ENCODE assay signal across 23 cellular contexts in genomic region chr19:15403151-15403531, GRCh38. TPM values are rescaled to one million over a fixed set of nuclear protein-coding genes. Genes with fewer than 3 reads are reported as not detected.
DNase-seq lines count a peak whose midpoint lies in the region; ATAC-seq, FAIRE-seq and TF ChIP-seq lines count a peak whose summit lies in the region.
"Had no signal": no experiment of that assay in that cellular context is flagged by ENCODE, and none has a peak within 500 bp of the region (broad histone marks: within the 10 kb centered on the region; RNA-seq: fewer than 3 reads in every experiment).

No MANE protein-coding gene starts in this region.

- CTCF ChIA-PET in HEK293 (lab: Yijun Ruan, JAX), result interaction anchor here (1.4 kb wide), 1 partner anchor 14 kb away, joined by 3 read pairs; no protein-coding TSS in a partner anchor
- CTCF ChIA-PET in K562 (lab: Yijun Ruan, JAX; ENCODE audit: low intra/inter-chr PET ratio), result no interaction called here

- peaks cover 20% of the 10 kb centered on the region for H4K20me1 ChIP-seq in K562 (replicated peaks; ENCODE audit: control insufficient read depth, insufficient read depth, low read length)

- no peak overlapping the region for H3K4me2 ChIP-seq in K562 (ENCODE audit: insufficient read depth, low read length)
- no peak overlapping the region for H3K4me2 ChIP-seq in trophoblast cell (ENCODE audit: low read length)
- H3K4me2 ChIP-seq: hepatocyte, KMS-11 had no signal

- intact Hi-C loops in K562 (cut with micrococcal nuclease), result no loop called here

- H2BK12ac ChIP-seq in trophoblast cell (ENCODE audit: low read length), result no peak overlapping the region

- no peak overlapping the region for H2BK120ac ChIP-seq in trophoblast cell (ENCODE audit: insufficient read depth, low read length, poor library complexity)

- in situ Hi-C loops in K562 (cut with MboI), result no loop called here

- TF ChIP-seq RAD21 in K562 (CRISPR knock-in tag; conservative IDR thresholded peaks at IDR 0.05 in 1 of 2, IDR thresholded peaks at IDR 0.05 in 1 of 2), result no peak

- peaks cover 26 to 84% of the 10 kb centered on the region in 2 experiments for H3K36me3 ChIP-seq in HEK293 (ENCODE audit: control insufficient read depth in 2 of 2, insufficient read depth in 1 of 2, low read length in 2 of 2)
- peaks cover 91% of the 10 kb centered on the region for H3K36me3 ChIP-seq in K562 (ENCODE audit: control insufficient read depth, insufficient read depth, low read length)
- H3K36me3 ChIP-seq in trophoblast cell (ENCODE audit: control insufficient read depth in 1 of 2, insufficient read depth in 2 of 2, low read length in 2 of 2), result peaks cover 63 to 65% of the 10 kb centered on the region in 2 experiments
- H3K36me3 ChIP-seq in thoracic aorta, result peaks cover 41% of the 10 kb centered on the region
- peaks cover 86% of the 10 kb centered on the region for H3K36me3 ChIP-seq in MG63

- H3K9me3 ChIP-seq in HEK293 (ENCODE audit: control insufficient read depth, insufficient read depth, low read depth, low read length) (no peaks in the 10 kb centered on the region), K562 (replicated peaks; ENCODE audit: control insufficient read depth, insufficient read depth, low read depth, low read length) (no peaks in the 10 kb centered on the region), trophoblast cell (ENCODE audit: insufficient read depth, low read depth, low read length) (no peaks in the 10 kb centered on the region), thoracic aorta (no peaks in the 10 kb centered on the region), MG63 (no peaks in the 10 kb centered on the region)
- H3K9me3 ChIP-seq: lower lobe of right lung had no signal

- no peak overlapping the region for H3K18ac ChIP-seq in trophoblast cell (ENCODE audit: low read length)

- no peak overlapping the region for H3K23ac ChIP-seq in trophoblast cell (ENCODE audit: low read length)

- H3K4me1 ChIP-seq in HEK293 (ENCODE audit: control insufficient read depth, insufficient read depth, low read length), result peaks cover 7% of the 10 kb centered on the region
- peaks cover 2 to 16% of the 10 kb centered on the region in 2 experiments; a peak in 4 of 5 replicates for H3K4me1 ChIP-seq in K562 (replicated peaks in 1 of 2; ENCODE audit: control insufficient read depth in 2 of 2, insufficient read depth in 2 of 2, low read length in 2 of 2)
- H3K4me1 ChIP-seq in trophoblast cell (ENCODE audit: control insufficient read depth in 1 of 2, insufficient read depth in 2 of 2, low read length in 2 of 2), result no peaks in the 10 kb centered on the region
- peaks cover 20 to 54% of the 10 kb centered on the region in 2 donors for H3K4me1 ChIP-seq in thoracic aorta (ENCODE audit: control insufficient read depth in 1 of 2, low read depth in 2 of 2)

- H3K79me2 ChIP-seq in K562 (ENCODE audit: control insufficient read depth, insufficient read depth, low read length) (peaks cover 68% of the 10 kb centered on the region), trophoblast cell (ENCODE audit: control insufficient read depth, insufficient read depth, low read length, poor library complexity) (peaks cover 9% of the 10 kb centered on the region)

- BruUV-seq in K562 (replicated peaks; lab: Mats Ljungman, UMichigan), result no TSS peak

- TF ChIP-seq POLR2A in K562 (conservative IDR thresholded peaks at IDR 0.05), result no peak

- no peaks in the 10 kb centered on the region for H3K79me1 ChIP-seq in trophoblast cell (ENCODE audit: low read length)

- no peak overlapping the region for H4K12ac ChIP-seq in trophoblast cell (ENCODE audit: low read depth, low read length)

- peaks cover 5% of the 10 kb centered on the region for H3K9me1 ChIP-seq in K562 (ENCODE audit: control insufficient read depth, insufficient read depth, low read length)

- no peak for ATAC-seq in K562
- ATAC-seq in thoracic aorta (ENCODE audit: insufficient number of reproducible peaks, low FRiP score, low read depth), result no peak
- no peak for ATAC-seq in GM19397 (IDR thresholded peaks at IDR 0.05; ENCODE audit: unreplicated experiment)
- ATAC-seq in GM21737 (IDR thresholded peaks at IDR 0.05; ENCODE audit: unreplicated experiment), result no peak
- ATAC-seq: lower lobe of right lung had no signal

- H3K14ac ChIP-seq in trophoblast cell (ENCODE audit: low read length), result no peak overlapping the region

- no peak overlapping the region for H4K8ac ChIP-seq in trophoblast cell (ENCODE audit: low read depth, low read length)

- H3K27me3 ChIP-seq in K562 (ENCODE audit: control insufficient read depth in 2 of 2, insufficient read depth in 2 of 2, low read length in 2 of 2) (no peaks in the 10 kb centered on the region), trophoblast cell (ENCODE audit: insufficient read depth, low read length) (no peaks in the 10 kb centered on the region), thoracic aorta (replicated peaks; ENCODE audit: insufficient read depth) (no peaks in the 10 kb centered on the region), MG63 (no peaks in the 10 kb centered on the region)
- H3K27me3 ChIP-seq: hepatocyte had no signal

- H4K91ac ChIP-seq in trophoblast cell (ENCODE audit: low read depth, low read length), result no peak overlapping the region

- POLR2A ChIA-PET in HEK293 (lab: Yijun Ruan, JAX), result no interaction called here
- POLR2A ChIA-PET in K562 (lab: Yijun Ruan, JAX), result no interaction called here

- H3K9ac ChIP-seq in K562 (ENCODE audit: insufficient read depth in 1 of 2, low read depth in 2 of 2, low read length in 2 of 2) (peak overlapping the region in 1 of 2 experiments; percentile 41; a peak in 1 of 4 replicates), trophoblast cell (ENCODE audit: low read length) (no peak overlapping the region)
- H3K9ac ChIP-seq: KMS-11 had no signal

- 95% methylated on average over 8 of the region's 10 CpGs for WGBS in K562 (ENCODE audit: insufficient coverage, low coverage, missing lambda C conversion rate)
- WGBS in trophoblast cell (ENCODE audit: extremely low coverage, insufficient coverage, insufficient read length), result no CpG with 5 or more reads among the region's 10 CpGs

- TF ChIP-seq EP300 in K562 (IDR thresholded peaks at IDR 0.05; ENCODE audit: low read length), result no peak

- H3K27ac ChIP-seq in HEK293 (ENCODE audit: extremely low read depth, low read depth, low read length) (no peak overlapping the region), K562 (ENCODE audit: extremely low read depth, low read depth, low read length) (no peak overlapping the region), trophoblast cell (ENCODE audit: low read depth, low read length) (no peak overlapping the region), thoracic aorta (peak overlapping the region; percentile 75 to 78)
- H3K27ac ChIP-seq: hepatocyte, KMS-11, lower lobe of right lung had no signal

- TF ChIP-seq CTCF in HEK293 (tag by site-specific recombination; IDR thresholded peaks at IDR 0.05) (no peak), K562 (IDR thresholded peaks at IDR 0.05 in 2 of 3, conservative IDR thresholded peaks at IDR 0.05 in 1 of 3; ENCODE audit: insufficient read depth in 2 of 3, low read depth in 1 of 3, low read length in 3 of 3) (no peak), thoracic aorta (IDR thresholded peaks at IDR 0.05) (no peak)

- DNase-seq in K562 (ENCODE audit: extremely low read depth in 1 of 4, low spot score in 3 of 4), result no peak
- no peak for DNase-seq in trophoblast cell
- no peak for DNase-seq in thoracic aorta (ENCODE audit: low spot score)
- DNase-seq in MG63, result no peak
- DNase-seq: activated B cell treated with CpG ODN at 0.5 μM for 24 hours; activated CD4-positive, alpha-beta T cell treated with anti-CD3 and anti-CD28 coated beads, Interleukin-2, amount 50 U/mL, for 48 hours; activated naive CD4-positive, alpha-beta T cell treated with Interleukin-2 at 50 U/mL for 16 hours; AML-193; caudate nucleus; dermis blood vessel endothelial cell; immature natural killer cell; lower lobe of right lung; NCI-H1694; NCI-H2171; NCI-H526; stimulated activated CD4-positive, alpha-beta T cell treated with anti-CD3 and anti-CD28 coated beads, Interleukin-12 subunit alpha, Interleukin-12 subunit beta, amount 100 ng/mL, for 4 hours; stimulated activated CD4-positive, alpha-beta T cell treated with anti-CD3 and anti-CD28 coated beads, Interleukin-4, amount 100 ng/mL, for 4 hours; T-helper 9 cell had no signal

- no peak overlapping the region for H2AFZ ChIP-seq in K562 (ENCODE audit: low read depth, low read length)
- no peak overlapping the region for H2AFZ ChIP-seq in trophoblast cell (ENCODE audit: insufficient read depth, low read length, poor library complexity)
- H2AFZ ChIP-seq: hepatocyte had no signal

- peak overlapping the region; percentile 77 for H3K4ac ChIP-seq in trophoblast cell (ENCODE audit: low read depth, low read length)

- no peak overlapping the region for H2BK5ac ChIP-seq in trophoblast cell (ENCODE audit: low read depth, low read length, poor library complexity)

- no peak for FAIRE-seq in K562 (lab: Jason Lieb, UNC)

- H3K4me3 ChIP-seq in HEK293 (ENCODE audit: low read depth, low read length), result no peak overlapping the region
- no peak overlapping the region for H3K4me3 ChIP-seq in K562
- no peak overlapping the region for H3K4me3 ChIP-seq in trophoblast cell (ENCODE audit: low read depth, low read length)
- H3K4me3 ChIP-seq in thoracic aorta, result no peak overlapping the region
- no peak overlapping the region for H3K4me3 ChIP-seq in MG63
- H3K4me3 ChIP-seq: hepatocyte, lower lobe of right lung had no signal

- H2AK5ac ChIP-seq in trophoblast cell (ENCODE audit: low read length), result no peak overlapping the region

RNA-seq across cellular contexts. Expression of gene AKAP8L, which starts 15.6 kb away (rescaled TPM):
- 365 and 641 TPM in 2 replicates for total RNA-seq in K562 (2011; cell fraction: chromatin; rRNA removed; ENCODE audit: low replicate concordance)
- total RNA-seq in K562 (2011; cell fraction: nucleolus; rRNA removed), result 279 and 316 TPM in 2 replicates
- 296 and 300 TPM in 2 replicates for total RNA-seq in K562 (2011; cell fraction: nucleoplasm; rRNA removed)
- total RNA-seq in K562 (2014; rRNA removed), result 108 and 121 TPM in 2 replicates
- total RNA-seq in K562 (2014; rRNA removed; fragmentation: Illumina TruSeq; extraction: Trizol), result 61.1 and 65.5 TPM in 2 replicates
- total RNA-seq in K562 (2015; rRNA removed; fragmentation: Illumina TruSeq; extraction: Trizol), result 66.6 and 70.7 TPM in 2 replicates
- total RNA-seq in K562 (2021), result 107 and 116 TPM in 2 replicates
- polyA plus RNA-seq in K562 (2011; rRNA removed), result 56.8 and 95.7 TPM in 2 replicates
- 40.7 and 50.0 TPM in 2 replicates for polyA plus RNA-seq in K562 (2011; cell fraction: cytosol; rRNA removed)
- polyA plus RNA-seq in K562 (2011; cell fraction: nucleus; rRNA removed), result 617 and 798 TPM in 2 replicates
- 66.2 and 79.9 TPM in 2 replicates for polyA plus RNA-seq in K562 (2012)
- 75.8 and 84.0 TPM in 2 replicates for polyA plus RNA-seq in K562 (2014; fragmentation: Illumina TruSeq; extraction: Trizol)
- 1 to 10 TPM; 2.4 to 7.0 TPM for polyA plus RNA-seq in K562 (2014; fragmentation: Nextera tagmentation; extraction: Ambion mirVana)
- 92.5 and 111 TPM in 2 replicates for polyA plus RNA-seq in K562 (2014; rRNA removed)
- 60.0 and 69.5 TPM in 2 replicates for polyA minus RNA-seq in K562 (2011; rRNA and poly(A)+ RNA removed)
- 41.5 and 61.7 TPM in 2 replicates for polyA minus RNA-seq in K562 (2011; cell fraction: cytosol; rRNA and poly(A)+ RNA removed)
- polyA minus RNA-seq in K562 (2011; cell fraction: nucleus; rRNA and poly(A)+ RNA removed), result 85.4 and 122 TPM in 2 replicates
- polyA plus RNA-seq in trophoblast cell (2013), result 92.6 and 94.5 TPM in 2 replicates
- 100 to 1,000 TPM; 163 to 247 TPM for total RNA-seq in thoracic aorta
- 83.8 and 108 TPM in 2 replicates for total RNA-seq in MG63 (2014; rRNA removed; shearing (Covaris generic); ENCODE audit: low replicate concordance)

RNA-seq across cellular contexts. Expression of gene AKAP8, which starts 23.6 kb away (rescaled TPM):
- 47.6 and 50.3 TPM in 2 replicates for total RNA-seq in K562 (2011; cell fraction: chromatin; rRNA removed; ENCODE audit: low replicate concordance)
- total RNA-seq in K562 (2011; cell fraction: nucleolus; rRNA removed), result 26.3 and 27.0 TPM in 2 replicates
- total RNA-seq in K562 (2011; cell fraction: nucleoplasm; rRNA removed), result 22.2 and 28.7 TPM in 2 replicates
- total RNA-seq in K562 (2014; rRNA removed) (33.5 and 34.2 TPM in 2 replicates), K562 (2014; rRNA removed; fragmentation: Illumina TruSeq; extraction: Trizol) (13.3 and 13.8 TPM in 2 replicates), K562 (2015; rRNA removed; fragmentation: Illumina TruSeq; extraction: Trizol) (20.2 and 22.6 TPM in 2 replicates), K562 (2021) (49.9 and 56.5 TPM in 2 replicates), thoracic aorta (10 to 100 TPM; 18.7 to 54.9 TPM)
- polyA plus RNA-seq in K562 (2011; rRNA removed) (15.0 and 18.4 TPM in 2 replicates), K562 (2014; fragmentation: Illumina TruSeq; extraction: Trizol) (14.6 and 17.0 TPM in 2 replicates), K562 (2014; fragmentation: Nextera tagmentation; extraction: Ambion mirVana) (1 to 10 TPM; 3.4 to 4.4 TPM), K562 (2014; rRNA removed) (25.5 and 27.4 TPM in 2 replicates)
- polyA plus RNA-seq in K562 (2011; cell fraction: cytosol; rRNA removed), result 13.4 and 17.8 TPM in 2 replicates
- 42.2 and 65.9 TPM in 2 replicates for polyA plus RNA-seq in K562 (2011; cell fraction: nucleus; rRNA removed)
- 17.0 and 17.1 TPM in 2 replicates for polyA plus RNA-seq in K562 (2012)
- polyA minus RNA-seq in K562 (2011; rRNA and poly(A)+ RNA removed), result 9.5 and 10.9 TPM in 2 replicates
- 15.0 and 18.3 TPM in 2 replicates for polyA minus RNA-seq in K562 (2011; cell fraction: cytosol; rRNA and poly(A)+ RNA removed)
- polyA minus RNA-seq in K562 (2011; cell fraction: nucleus; rRNA and poly(A)+ RNA removed), result 9.3 and 10.6 TPM in 2 replicates
- 40.6 and 42.9 TPM in 2 replicates for polyA plus RNA-seq in trophoblast cell (2013)
- total RNA-seq in MG63 (2014; rRNA removed; shearing (Covaris generic); ENCODE audit: low replicate concordance), result 29.6 and 30.2 TPM in 2 replicates

RNA-seq across cellular contexts. Expression of gene WIZ, which starts 46.6 kb away (rescaled TPM):
- total RNA-seq in K562 (2011; cell fraction: chromatin; rRNA removed; ENCODE audit: low replicate concordance), result 13.2 and 37.4 TPM in 2 replicates
- 27.4 and 28.3 TPM in 2 replicates for total RNA-seq in K562 (2011; cell fraction: nucleolus; rRNA removed)
- total RNA-seq in K562 (2011; cell fraction: nucleoplasm; rRNA removed), result 20.2 and 22.8 TPM in 2 replicates
- total RNA-seq in K562 (2014; rRNA removed) (13.9 and 16.0 TPM in 2 replicates), K562 (2014; rRNA removed; fragmentation: Illumina TruSeq; extraction: Trizol) (1.1 and 1.3 TPM in 2 replicates), K562 (2015; rRNA removed; fragmentation: Illumina TruSeq; extraction: Trizol) (4.8 and 5.4 TPM in 2 replicates), K562 (2021) (32.7 and 37.5 TPM in 2 replicates), thoracic aorta (10 to 100 TPM; 37.8 to 45.3 TPM)
- polyA plus RNA-seq in K562 (2011; rRNA removed) (3.7 and 4.7 TPM in 2 replicates), K562 (2014; fragmentation: Illumina TruSeq; extraction: Trizol) (9.4 and 22.9 TPM in 2 replicates), K562 (2014; fragmentation: Nextera tagmentation; extraction: Ambion mirVana) (under 1 TPM; 0.06 to 0.08 TPM), K562 (2014; rRNA removed) (19.1 and 21.8 TPM in 2 replicates)
- 5.3 and 12.2 TPM in 2 replicates for polyA plus RNA-seq in K562 (2011; cell fraction: cytosol; rRNA removed)
- polyA plus RNA-seq in K562 (2011; cell fraction: nucleus; rRNA removed), result 16.0 and 33.9 TPM in 2 replicates
- 18.0 and 22.2 TPM in 2 replicates for polyA plus RNA-seq in K562 (2012)
- 0.63 and 1.1 TPM in 2 replicates for polyA minus RNA-seq in K562 (2011; rRNA and poly(A)+ RNA removed)
- polyA minus RNA-seq in K562 (2011; cell fraction: cytosol; rRNA and poly(A)+ RNA removed), result 7.5 and 9.4 TPM in 2 replicates
- polyA minus RNA-seq in K562 (2011; cell fraction: nucleus; rRNA and poly(A)+ RNA removed), result 5.3 and 6.5 TPM in 2 replicates
- polyA plus RNA-seq in trophoblast cell (2013), result 31.0 and 32.1 TPM in 2 replicates
- total RNA-seq in MG63 (2014; rRNA removed; shearing (Covaris generic); ENCODE audit: low replicate concordance), result 18.0 and 24.3 TPM in 2 replicates

Comparison
In these comparisons a context has a peak if more than half of its experiments do, and no peak if none do; other contexts are left out.
1. H3K27ac ChIP-seq: peak in thoracic aorta (2 of 2); none in HEK293 (single experiment), K562 (single experiment) and trophoblast cell (single experiment).